In the genomic region with DNA sequence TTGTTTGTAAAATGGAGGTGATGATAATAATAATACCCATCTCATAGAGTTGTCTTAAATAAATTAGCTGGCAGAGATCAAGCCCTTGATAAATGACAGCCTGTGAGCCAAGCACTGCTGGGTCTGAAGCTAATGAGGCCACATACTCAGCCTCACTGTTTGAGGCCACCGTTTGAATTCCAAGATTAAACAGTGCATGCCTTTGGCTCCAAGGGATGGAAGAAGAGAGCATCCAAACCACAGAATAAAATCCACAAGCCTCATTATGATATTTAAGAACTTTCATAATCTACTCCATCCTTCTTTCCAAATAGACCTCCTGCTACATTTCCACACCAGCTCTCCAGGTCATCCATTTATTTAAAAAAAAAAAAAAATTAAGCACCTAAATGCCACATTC, we compare ENCODE assay signal across 23 cellular contexts. TPM values are rescaled to one million over a fixed set of nuclear protein-coding genes. Genes with fewer than 3 reads are reported as not detected.
A peak's percentile ranks its signal among the peaks of the same experiment; 100 is the strongest.
DNase-seq lines count a peak whose midpoint lies in the region; ATAC-seq lines count a peak whose summit lies in the region.
"Had no signal": no experiment of that assay in that cellular context is flagged by ENCODE, and none has a peak within 500 bp of the region (broad histone marks: within the 10 kb centered on the region; RNA-seq: fewer than 3 reads in every experiment).

No MANE protein-coding gene starts in this region.

- no peaks in the 10 kb centered on the region for H3K36me3 ChIP-seq in CD8-positive, alpha-beta memory T cell (ENCODE audit: insufficient read depth, low read length)
- H3K36me3 ChIP-seq: HAP-1 had no signal

- intact Hi-C loops in sciatic nerve (cut with DNase I), result no loop called here

- POLR2A ChIA-PET in CD8-positive, alpha-beta memory T cell (lab: Charles Lee), result interaction anchor here (0.6 kb wide), 1 partner anchor 704 kb away, joined by 5 read pairs; no protein-coding TSS in a partner anchor

- H3K4me1 ChIP-seq in CD8-positive, alpha-beta memory T cell (ENCODE audit: insufficient read depth, low read length), result no peaks in the 10 kb centered on the region
- H3K4me1 ChIP-seq: HAP-1 had no signal

- peaks cover 0 to 2% of the 10 kb centered on the region in 2 donors for H3K27me3 Mint-ChIP-seq in CD8-positive, alpha-beta memory T cell
- H3K27me3 Mint-ChIP-seq: IgD-negative memory B cell had no signal

- peak; percentile 39 for ATAC-seq in sciatic nerve
- ATAC-seq: A549 had no signal

- no peak overlapping the region for H3K4me3 Mint-ChIP-seq in CD8-positive, alpha-beta memory T cell
- H3K4me3 Mint-ChIP-seq: IgD-negative memory B cell had no signal

- no peaks in the 10 kb centered on the region for H3K27me3 ChIP-seq in CD8-positive, alpha-beta memory T cell (ENCODE audit: insufficient read depth, low read length, poor library complexity, severe bottlenecking)

- no peak overlapping the region for H3K4me3 ChIP-seq in CD8-positive, alpha-beta memory T cell (ENCODE audit: low read length)
- H3K4me3 ChIP-seq: A549, HAP-1 had no signal

- H3K4me1 Mint-ChIP-seq in CD8-positive, alpha-beta memory T cell, result peaks cover 34 to 51% (median 42%) of the 10 kb centered on the region in 3 donors
- H3K4me1 Mint-ChIP-seq: IgD-negative memory B cell had no signal

- no peak overlapping the region for H3K27ac ChIP-seq in CD8-positive, alpha-beta memory T cell (ENCODE audit: low read depth, low read length)
- H3K27ac ChIP-seq: A549 had no signal

- peaks cover 4 to 38% (median 7%) of the 10 kb centered on the region in 3 donors for H3K36me3 Mint-ChIP-seq in CD8-positive, alpha-beta memory T cell
- H3K36me3 Mint-ChIP-seq: IgD-negative memory B cell had no signal

- DNase-seq in CD8-positive, alpha-beta memory T cell, result no peak
- DNase-seq in amniotic epithelial cell (ENCODE audit: low read depth), result peak; percentile 32
- DNase-seq in fibroblast of gingiva (ENCODE audit: low read depth), result peak; percentile 34
- no peak for DNase-seq in sciatic nerve (ENCODE audit: low spot score)
- no peak for DNase-seq in H4 (ENCODE audit: low spot score)
- no peak for DNase-seq in SHP77 (lab: John Stamatoyannopoulos, UW)
- DNase-seq in ecto neural progenitor cell (ENCODE audit: low spot score), result no peak
- DNase-seq in middle frontal gyrus (ENCODE audit: extremely low spot score, low spot score), result no peak
- DNase-seq: AML-193; COR-L47; DMS 273 treated with DMSO at 0.1 percent for 48 hours; DND-41; Karpas-422; NCI-H1105; NCI-H2081 treated with DMSO at 0.1 percent for 48 hours; NCI-H748 treated with DMSO at 0.1 percent for 48 hours; NK-92 treated with Interleukin-12 subunit alpha and Interleukin-12 subunit beta, amount 100 ng/mL, for 24 hours; Right ventricle myocardium superior; SK-N-SH had no signal

- H3K9me3 ChIP-seq in CD8-positive, alpha-beta memory T cell (ENCODE audit: low read length), result no peaks in the 10 kb centered on the region
- H3K9me3 ChIP-seq: A549, HAP-1, SK-N-SH had no signal

- peak overlapping the region in 6 of 8 donors; percentile 26 to 95 (median 55) for H3K27ac Mint-ChIP-seq in CD8-positive, alpha-beta memory T cell
- H3K27ac Mint-ChIP-seq: IgD-negative memory B cell had no signal

- H3K9me3 Mint-ChIP-seq in CD8-positive, alpha-beta memory T cell, result peaks cover 0 to 2% (median 0%) of the 10 kb centered on the region in 5 donors

- CTCF ChIA-PET in CD8-positive, alpha-beta memory T cell (lab: Charles Lee), result no interaction called here

RNA-seq across cellular contexts. Expression of a gene that starts 29.0 kb away (rescaled TPM):
- 10 to 100 TPM; 28.8 to 29.9 TPM for total RNA-seq in CD8-positive, alpha-beta memory T cell
- polyA plus RNA-seq in CD8-positive, alpha-beta memory T cell, result 78.5 TPM
- 109 TPM for total RNA-seq in sciatic nerve
- total RNA-seq in H4 (2014; rRNA removed; shearing (Covaris generic)), result 3.4 and 4.2 TPM in 2 replicates
- total RNA-seq: OCI-LY7 had no signal

Comparison
In these comparisons a context has a peak if more than half of its experiments do, and no peak if none do; other contexts are left out.
1. DNase-seq: peak in amniotic epithelial cell (single experiment) and fibroblast of gingiva (single experiment); none in CD8-positive, alpha-beta memory T cell (0 of 5), sciatic nerve (single experiment), H4 (single experiment), SHP77 (0 of 2), ecto neural progenitor cell (single experiment) and middle frontal gyrus (single experiment).